Comparison of ENCODE assay signal across 10 cellular contexts in genomic region chr15:85527907-85528306, GRCh38.
DNase-seq lines count a peak whose midpoint lies in the region; ATAC-seq, FAIRE-seq and TF ChIP-seq lines count a peak whose summit lies in the region.
"Had no signal": no experiment of that assay in that cellular context is flagged by ENCODE, and none has a peak within 500 bp of the region (broad histone marks: within the 10 kb centered on the region; RNA-seq: fewer than 3 reads in every experiment).

No MANE protein-coding gene starts in this region.

- no peaks in the 10 kb centered on the region for H3K9me3 ChIP-seq in RWPE2 (ENCODE audit: severe bottlenecking)
- H3K9me3 ChIP-seq in pancreas: no peaks in the 10 kb centered on the region
- H3K9me3 ChIP-seq in gastrocnemius medialis: no peaks in the 10 kb centered on the region

- H3K36me3 ChIP-seq in RWPE2 (ENCODE audit: low read depth) (peaks cover 39% of the 10 kb centered on the region), pancreas (no peaks in the 10 kb centered on the region), gastrocnemius medialis (no peaks in the 10 kb centered on the region)

- no peak for FAIRE-seq in pancreas (lab: Jason Lieb, UNC)

- peak; percentile 48 for DNase-seq in Caki2 (ENCODE audit: low read depth)
- DNase-seq in RWPE2 (ENCODE audit: low spot score): no peak
- DNase-seq in fibroblast of the conjunctiva (ENCODE audit: low read depth): peak; percentile 86
- DNase-seq in pancreas: no peak
- no peak for DNase-seq in left lobe of liver (ENCODE audit: low spot score)
- DNase-seq in gastrocnemius medialis: no peak
- DNase-seq: activated T-cell treated with anti-CD3 and anti-CD28 coated beads, Interleukin-2, amount 50 U/mL, for 1 hour had no signal

- H3K27me3 ChIP-seq in RWPE2 (ENCODE audit: insufficient read depth, poor library complexity, severe bottlenecking): no peaks in the 10 kb centered on the region
- no peaks in the 10 kb centered on the region for H3K27me3 ChIP-seq in pancreas
- no peaks in the 10 kb centered on the region for H3K27me3 ChIP-seq in gastrocnemius medialis

- H3K27ac ChIP-seq in RWPE2 (ENCODE audit: poor library complexity, severe bottlenecking) (no peak overlapping the region), pancreas (peak overlapping the region in 2 of 4 donors; percentile 29 to 32), gastrocnemius medialis (peak overlapping the region in 1 of 4 donors; percentile 4)

- no peak for TF ChIP-seq POLR2A in gastrocnemius medialis (IDR thresholded peaks at IDR 0.05)

- 39 to 51% methylated on average over 3 of the region's 3 CpGs for WGBS in pancreas, 2 donors

- H3K4me1 ChIP-seq in RWPE2 (ENCODE audit: insufficient read depth, poor library complexity, severe bottlenecking): peaks cover 2% of the 10 kb centered on the region
- peaks cover 16 to 39% (median 23%) of the 10 kb centered on the region in 3 donors for H3K4me1 ChIP-seq in pancreas
- H3K4me1 ChIP-seq in gastrocnemius medialis: peaks cover 6% of the 10 kb centered on the region in 2 donors

- ATAC-seq in RWPE2 (ENCODE audit: low read depth): peak; percentile 35; the same call in 1 of the 3 replicates
- peak in 3 of 4 donors; percentile 60 to 70 (median 67) for ATAC-seq in pancreas
- ATAC-seq in HG02798 (IDR thresholded peaks at IDR 0.05; ENCODE audit: poor library complexity, unreplicated experiment): no peak
- no peak for ATAC-seq in GM21528 (IDR thresholded peaks at IDR 0.05; ENCODE audit: low FRiP score, unreplicated experiment)
- no peak for ATAC-seq in left lobe of liver
- no peak for ATAC-seq in gastrocnemius medialis
- ATAC-seq: esophagus mucosa had no signal

- intact Hi-C loops in pancreas (cut with DNase I): no loop called here
- intact Hi-C loops in gastrocnemius medialis (cut with DNase I; ENCODE audit: low total_unique reads): no loop called here

- TF ChIP-seq CTCF in RWPE2 (IDR thresholded peaks at IDR 0.05; ENCODE audit: poor library complexity, severe bottlenecking) (no peak), pancreas (IDR thresholded peaks at IDR 0.05) (no peak), gastrocnemius medialis (IDR thresholded peaks at IDR 0.05 in 4 of 5, conservative IDR thresholded peaks at IDR 0.05 in 1 of 5) (no peak)

- in situ Hi-C loops in Caki2 (cut with HindIII; ENCODE audit: low pct_unique_long_range_greater_than_20kb, low sequenced_read_pairs) (no loop called here), gastrocnemius medialis (cut with MboI; ENCODE audit: low sequenced_read_pairs in 4 of 4) (no loop called here)

- H3K4me3 ChIP-seq in RWPE2 (ENCODE audit: severe bottlenecking) (no peak overlapping the region), pancreas (no peak overlapping the region), gastrocnemius medialis (no peak overlapping the region)

Comparison
In these comparisons a context has a peak if more than half of its experiments do, and no peak if none do; other contexts are left out.
1. DNase-seq: peak in Caki2 (single experiment) and fibroblast of the conjunctiva (single experiment); none in RWPE2 (single experiment), pancreas (0 of 6), left lobe of liver (single experiment) and gastrocnemius medialis (0 of 2).
2. ATAC-seq: peak in RWPE2 (single experiment) and pancreas (3 of 4); none in HG02798 (single experiment), GM21528 (single experiment), left lobe of liver (single experiment) and gastrocnemius medialis (0 of 2).